Comparison of ENCODE assay signal across 1 cellular context in the genomic region with DNA sequence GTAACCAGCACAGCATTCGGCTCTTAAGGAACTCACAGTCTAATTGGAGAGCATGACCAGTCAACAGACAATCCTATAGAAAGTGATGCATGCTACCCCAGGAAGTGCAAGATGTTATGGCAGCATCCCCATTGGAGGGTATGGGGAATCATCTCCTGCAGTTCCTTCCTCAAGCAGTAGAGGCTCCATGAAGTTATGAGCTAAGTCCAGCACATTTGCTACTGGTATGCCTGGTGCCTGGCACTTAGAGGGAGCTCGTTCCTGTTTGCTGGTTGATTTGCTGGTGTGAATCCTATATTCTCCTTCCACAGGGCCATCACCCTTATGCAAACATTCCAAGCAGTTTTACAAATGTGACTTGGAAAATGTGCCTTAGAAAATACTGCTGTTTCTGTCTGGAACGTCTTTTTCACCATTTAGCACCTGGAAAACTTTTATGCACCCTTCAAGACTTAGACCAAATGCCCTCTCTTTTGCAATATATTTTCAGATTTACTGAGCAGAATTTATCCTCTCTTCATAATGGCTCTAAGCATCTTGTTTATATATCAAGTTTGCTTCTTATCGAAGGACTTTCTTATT.
A peak's percentile ranks its signal among the peaks of the same experiment; 100 is the strongest.
TF ChIP-seq lines count a peak whose summit lies in the region.

No MANE protein-coding gene starts in this region.

TF ChIP-seq in GM12878, 131 proteins besides CTCF, POLR2A, EP300 and RAD21 (continued from another document):
- TF ChIP-seq, protein P1, sequence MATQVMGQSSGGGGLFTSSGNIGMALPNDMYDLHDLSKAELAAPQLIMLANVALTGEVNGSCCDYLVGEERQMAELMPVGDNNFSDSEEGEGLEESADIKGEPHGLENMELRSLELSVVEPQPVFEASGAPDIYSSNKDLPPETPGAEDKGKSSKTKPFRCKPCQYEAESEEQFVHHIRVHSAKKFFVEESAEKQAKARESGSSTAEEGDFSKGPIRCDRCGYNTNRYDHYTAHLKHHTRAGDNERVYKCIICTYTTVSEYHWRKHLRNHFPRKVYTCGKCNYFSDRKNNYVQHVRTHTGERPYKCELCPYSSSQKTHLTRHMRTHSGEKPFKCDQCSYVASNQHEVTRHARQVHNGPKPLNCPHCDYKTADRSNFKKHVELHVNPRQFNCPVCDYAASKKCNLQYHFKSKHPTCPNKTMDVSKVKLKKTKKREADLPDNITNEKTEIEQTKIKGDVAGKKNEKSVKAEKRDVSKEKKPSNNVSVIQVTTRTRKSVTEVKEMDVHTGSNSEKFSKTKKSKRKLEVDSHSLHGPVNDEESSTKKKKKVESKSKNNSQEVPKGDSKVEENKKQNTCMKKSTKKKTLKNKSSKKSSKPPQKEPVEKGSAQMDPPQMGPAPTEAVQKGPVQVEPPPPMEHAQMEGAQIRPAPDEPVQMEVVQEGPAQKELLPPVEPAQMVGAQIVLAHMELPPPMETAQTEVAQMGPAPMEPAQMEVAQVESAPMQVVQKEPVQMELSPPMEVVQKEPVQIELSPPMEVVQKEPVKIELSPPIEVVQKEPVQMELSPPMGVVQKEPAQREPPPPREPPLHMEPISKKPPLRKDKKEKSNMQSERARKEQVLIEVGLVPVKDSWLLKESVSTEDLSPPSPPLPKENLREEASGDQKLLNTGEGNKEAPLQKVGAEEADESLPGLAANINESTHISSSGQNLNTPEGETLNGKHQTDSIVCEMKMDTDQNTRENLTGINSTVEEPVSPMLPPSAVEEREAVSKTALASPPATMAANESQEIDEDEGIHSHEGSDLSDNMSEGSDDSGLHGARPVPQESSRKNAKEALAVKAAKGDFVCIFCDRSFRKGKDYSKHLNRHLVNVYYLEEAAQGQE (IDR thresholded peaks at IDR 0.05; ENCODE audit: low read depth, low read length): no peak
- TF ChIP-seq CBX3 (IDR thresholded peaks at IDR 0.05; ENCODE audit: borderline replicate concordance, low read depth) (no peak), SMARCA5 (IDR thresholded peaks at IDR 0.05) (no peak), JUNB (IDR thresholded peaks at IDR 0.05) (no peak), ZNF384 (IDR thresholded peaks at IDR 0.05; ENCODE audit: borderline replicate concordance, low read depth, low read length) (no peak), SPI1 (IDR thresholded peaks at IDR 0.05; ENCODE audit: borderline replicate concordance, insufficient read depth, low read depth, low read length) (0 out of 2 replicates have a peak, but pooled peaks have one; percentile 3)
- TF ChIP-seq, protein P2, sequence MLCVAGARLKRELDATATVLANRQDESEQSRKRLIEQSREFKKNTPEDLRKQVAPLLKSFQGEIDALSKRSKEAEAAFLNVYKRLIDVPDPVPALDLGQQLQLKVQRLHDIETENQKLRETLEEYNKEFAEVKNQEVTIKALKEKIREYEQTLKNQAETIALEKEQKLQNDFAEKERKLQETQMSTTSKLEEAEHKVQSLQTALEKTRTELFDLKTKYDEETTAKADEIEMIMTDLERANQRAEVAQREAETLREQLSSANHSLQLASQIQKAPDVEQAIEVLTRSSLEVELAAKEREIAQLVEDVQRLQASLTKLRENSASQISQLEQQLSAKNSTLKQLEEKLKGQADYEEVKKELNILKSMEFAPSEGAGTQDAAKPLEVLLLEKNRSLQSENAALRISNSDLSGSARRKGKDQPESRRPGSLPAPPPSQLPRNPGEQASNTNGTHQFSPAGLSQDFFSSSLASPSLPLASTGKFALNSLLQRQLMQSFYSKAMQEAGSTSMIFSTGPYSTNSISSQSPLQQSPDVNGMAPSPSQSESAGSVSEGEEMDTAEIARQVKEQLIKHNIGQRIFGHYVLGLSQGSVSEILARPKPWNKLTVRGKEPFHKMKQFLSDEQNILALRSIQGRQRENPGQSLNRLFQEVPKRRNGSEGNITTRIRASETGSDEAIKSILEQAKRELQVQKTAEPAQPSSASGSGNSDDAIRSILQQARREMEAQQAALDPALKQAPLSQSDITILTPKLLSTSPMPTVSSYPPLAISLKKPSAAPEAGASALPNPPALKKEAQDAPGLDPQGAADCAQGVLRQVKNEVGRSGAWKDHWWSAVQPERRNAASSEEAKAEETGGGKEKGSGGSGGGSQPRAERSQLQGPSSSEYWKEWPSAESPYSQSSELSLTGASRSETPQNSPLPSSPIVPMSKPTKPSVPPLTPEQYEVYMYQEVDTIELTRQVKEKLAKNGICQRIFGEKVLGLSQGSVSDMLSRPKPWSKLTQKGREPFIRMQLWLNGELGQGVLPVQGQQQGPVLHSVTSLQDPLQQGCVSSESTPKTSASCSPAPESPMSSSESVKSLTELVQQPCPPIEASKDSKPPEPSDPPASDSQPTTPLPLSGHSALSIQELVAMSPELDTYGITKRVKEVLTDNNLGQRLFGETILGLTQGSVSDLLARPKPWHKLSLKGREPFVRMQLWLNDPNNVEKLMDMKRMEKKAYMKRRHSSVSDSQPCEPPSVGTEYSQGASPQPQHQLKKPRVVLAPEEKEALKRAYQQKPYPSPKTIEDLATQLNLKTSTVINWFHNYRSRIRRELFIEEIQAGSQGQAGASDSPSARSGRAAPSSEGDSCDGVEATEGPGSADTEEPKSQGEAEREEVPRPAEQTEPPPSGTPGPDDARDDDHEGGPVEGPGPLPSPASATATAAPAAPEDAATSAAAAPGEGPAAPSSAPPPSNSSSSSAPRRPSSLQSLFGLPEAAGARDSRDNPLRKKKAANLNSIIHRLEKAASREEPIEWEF (IDR thresholded peaks at IDR 0.05; ENCODE audit: insufficient replicate concordance, low read depth, low read length): no peak
TF ChIP-seq in GM12878: peak in this region for 2.
